9 cellular contexts compared by ENCODE assay signal in genomic region chr5:181190711-181191525, GRCh38. TPM values are rescaled to one million over a fixed set of nuclear protein-coding genes. Genes with fewer than 3 reads are reported as not detected.
DNase-seq lines count a peak whose midpoint lies in the region; ATAC-seq, FAIRE-seq and TF ChIP-seq lines count a peak whose summit lies in the region.
"Had no signal": no experiment of that assay in that cellular context is flagged by ENCODE, and none has a peak within 500 bp of the region (broad histone marks: within the 10 kb centered on the region; RNA-seq: fewer than 3 reads in every experiment).

No MANE protein-coding gene starts in this region.

- H3K36me3 ChIP-seq in DND-41 (ENCODE audit: insufficient read depth, low read length): no peaks in the 10 kb centered on the region; the same call in 1 of the 2 replicates
- H3K36me3 ChIP-seq in RWPE2 (ENCODE audit: low read depth): 0 out of 2 replicates have a peak, but pooled peaks cover 3% of the 10 kb centered on the region
- H3K36me3 ChIP-seq in bronchial epithelial cell (ENCODE audit: control insufficient read depth, insufficient read depth, low read length): peaks cover 7% of the 10 kb centered on the region
- no peaks in the 10 kb centered on the region for H3K36me3 ChIP-seq in left lung

- peak overlapping the region; percentile 99 for H3K4me3 Mint-ChIP-seq in HFFc6
- H3K4me3 Mint-ChIP-seq in stimulated activated naive CD8-positive, alpha-beta T cell treated with anti-CD3 and anti-CD28 coated beads, Interleukin-15, amount 100 ng/mL, for 72 hours: peak overlapping the region; percentile 96 to 98

- ATAC-seq in DND-41 (ENCODE audit: insufficient read depth, low read depth): peak; percentile 25
- peak; percentile 4; the same call in 2 of the 3 replicates for ATAC-seq in RWPE2 (ENCODE audit: low read depth)
- ATAC-seq in left lung: peak; percentile 27
- ATAC-seq in stimulated activated naive CD8-positive, alpha-beta T cell treated with anti-CD3 and anti-CD28 coated beads, Interleukin-15, amount 100 ng/mL, for 72 hours: peak; percentile 29

- no peaks in the 10 kb centered on the region for H3K9me3 ChIP-seq in DND-41 (ENCODE audit: insufficient read depth, low read length, severe bottlenecking)
- H3K9me3 ChIP-seq in RWPE2 (ENCODE audit: severe bottlenecking): no peaks in the 10 kb centered on the region
- H3K9me3 ChIP-seq in left lung: no peaks in the 10 kb centered on the region

- TF ChIP-seq CTCF in DND-41 (IDR thresholded peaks at IDR 0.05; ENCODE audit: borderline replicate concordance, extremely low read depth, low read length, poor library complexity, severe bottlenecking): peak; percentile 59
- peak; percentile 63 for TF ChIP-seq CTCF in HFFc6 (IDR thresholded peaks at IDR 0.05)
- TF ChIP-seq CTCF in RWPE2 (IDR thresholded peaks at IDR 0.05; ENCODE audit: poor library complexity, severe bottlenecking): peak; percentile 64
- TF ChIP-seq CTCF in bronchial epithelial cell (IDR thresholded peaks at IDR 0.05; ENCODE audit: insufficient read depth, low read length, severe bottlenecking): no peak
- no peak for TF ChIP-seq CTCF in left lung (IDR thresholded peaks at IDR 0.05)

- peak overlapping the region; percentile 94 for H2AFZ ChIP-seq in DND-41 (ENCODE audit: low read depth, low read length)

- peaks cover 19% of the 10 kb centered on the region for H3K27me3 Mint-ChIP-seq in HFFc6 (ENCODE audit: insufficient read depth)
- no peaks in the 10 kb centered on the region for H3K27me3 Mint-ChIP-seq in stimulated activated naive CD8-positive, alpha-beta T cell treated with anti-CD3 and anti-CD28 coated beads, Interleukin-15, amount 100 ng/mL, for 72 hours

- H3K27ac ChIP-seq in DND-41 (ENCODE audit: low read length) (peak overlapping the region; percentile 90), RWPE2 (ENCODE audit: poor library complexity, severe bottlenecking) (peak overlapping the region; percentile 66), left lung (peak overlapping the region; percentile 91 to 94)

- no peaks in the 10 kb centered on the region for H3K36me3 Mint-ChIP-seq in HFFc6 (ENCODE audit: low read depth)

- intact Hi-C loops in left lung (cut with DNase I): no loop called here

- H3K4me2 ChIP-seq in DND-41 (ENCODE audit: insufficient read depth, low read length): peak overlapping the region; percentile 100

- peaks cover 37% of the 10 kb centered on the region for H3K4me1 Mint-ChIP-seq in HFFc6 (ENCODE audit: low read depth)
- peaks cover 59% of the 10 kb centered on the region for H3K4me1 Mint-ChIP-seq in stimulated activated naive CD8-positive, alpha-beta T cell treated with anti-CD3 and anti-CD28 coated beads, Interleukin-15, amount 100 ng/mL, for 72 hours

- H3K27me3 ChIP-seq in DND-41 (ENCODE audit: insufficient read depth, low read length, poor library complexity) (no peaks in the 10 kb centered on the region), RWPE2 (ENCODE audit: insufficient read depth, poor library complexity, severe bottlenecking) (no peaks in the 10 kb centered on the region), bronchial epithelial cell (ENCODE audit: control insufficient read depth, insufficient read depth, low read length) (no peaks in the 10 kb centered on the region), left lung (no peaks in the 10 kb centered on the region)

- H3K9me3 Mint-ChIP-seq in HFFc6: peaks cover 5% of the 10 kb centered on the region
- H3K9me3 Mint-ChIP-seq in stimulated activated naive CD8-positive, alpha-beta T cell treated with anti-CD3 and anti-CD28 coated beads, Interleukin-15, amount 100 ng/mL, for 72 hours: no peaks in the 10 kb centered on the region

- H3K4me3 ChIP-seq in DND-41 (ENCODE audit: low read depth in 1 of 2, low read length in 2 of 2) (peak overlapping the region; percentile 81 to 92), RWPE2 (ENCODE audit: severe bottlenecking) (peak overlapping the region; percentile 68), bronchial epithelial cell (ENCODE audit: low read depth, low read length) (peak overlapping the region; percentile 81), left lung (peak overlapping the region; percentile 61 to 85)

- DNase-seq in DND-41 (peak; percentile 48), HFFc6 (no peak), RWPE2 (ENCODE audit: low spot score) (no peak), bronchial epithelial cell (ENCODE audit: low read depth) (no peak), left lung (peak; percentile 49 to 88), medulla oblongata (ENCODE audit: extremely low spot score) (no peak), NCI-H446 (lab: John Stamatoyannopoulos, UW) (no peak)
- DNase-seq in stimulated activated naive CD8-positive, alpha-beta T cell treated with anti-CD3 and anti-CD28 coated beads, Interleukin-15, amount 100 ng/mL, for 72 hours: peak; percentile 64 to 68

- H3K9ac ChIP-seq in DND-41 (ENCODE audit: low read depth, low read length): peak overlapping the region; percentile 85

- peaks cover 9% of the 10 kb centered on the region for H3K79me2 ChIP-seq in DND-41 (ENCODE audit: insufficient read depth, low read length)

- H4K20me1 ChIP-seq in DND-41 (ENCODE audit: insufficient read depth, low read length): no peaks in the 10 kb centered on the region

- H3K27ac Mint-ChIP-seq in HFFc6: peak overlapping the region; percentile 94
- H3K27ac Mint-ChIP-seq in stimulated activated naive CD8-positive, alpha-beta T cell treated with anti-CD3 and anti-CD28 coated beads, Interleukin-15, amount 100 ng/mL, for 72 hours: peak overlapping the region; percentile 98 to 100

- FAIRE-seq in bronchial epithelial cell (lab: Jason Lieb, UNC): no peak

- H3K4me1 ChIP-seq in DND-41 (ENCODE audit: insufficient read depth, low read length): peaks cover 42% of the 10 kb centered on the region
- peaks cover 12% of the 10 kb centered on the region for H3K4me1 ChIP-seq in RWPE2 (ENCODE audit: insufficient read depth, poor library complexity, severe bottlenecking)
- H3K4me1 ChIP-seq in left lung: peaks cover 5 to 37% of the 10 kb centered on the region in 2 donors

RNA-seq across cellular contexts. Expression of gene TRIM7, which starts 14.1 kb away (rescaled TPM):
- 1 to 10 TPM; 2.8 to 7.5 (median 5.3) TPM for total RNA-seq in HFFc6 (2021; fragmentation: NEBNext Ultra II Directional; extraction: Animal tissue kit (Norgen Biotek cat#: 25700))
- total RNA-seq in bronchial epithelial cell (20.8 and 35.7 TPM in 2 replicates), left lung (1 to 10 TPM; 4.3 to 5.7 TPM)

RNA-seq across cellular contexts. Expression of gene TRIM41, which starts 32.2 kb away (rescaled TPM):
- total RNA-seq in HFFc6 (2021; fragmentation: NEBNext Ultra II Directional; extraction: Animal tissue kit (Norgen Biotek cat#: 25700)): 10 to 100 TPM; 20.3 to 24.0 (median 22.5) TPM
- total RNA-seq in bronchial epithelial cell (10.3 and 26.0 TPM in 2 replicates), left lung (10 to 100 TPM; 24.2 to 24.5 TPM)

RNA-seq across cellular contexts. Expression of gene OR2V2, which starts 43.5 kb away (rescaled TPM):
- not detected for total RNA-seq in HFFc6 (2021; fragmentation: NEBNext Ultra II Directional; extraction: Animal tissue kit (Norgen Biotek cat#: 25700))
- total RNA-seq in bronchial epithelial cell (not detected in 2 replicates), left lung (not detected)
- total RNA-seq: T-helper 1 cell treated with Interleukin-12 subunit alpha and Interleukin-12 subunit beta and Interleukin-4 antibody, amounts not matched to agents 30 ng/mL and 1 ng/mL, for 36 hours had no signal

RNA-seq across cellular contexts. Expression of gene RACK1, which starts 52.8 kb away (rescaled TPM):
- total RNA-seq in HFFc6 (2021; fragmentation: NEBNext Ultra II Directional; extraction: Animal tissue kit (Norgen Biotek cat#: 25700)): 1,000 to 10,000 TPM; 1,737 to 2,012 (median 1,885) TPM
- 5,806 and 7,283 TPM in 2 replicates for total RNA-seq in bronchial epithelial cell
- total RNA-seq in left lung: 1,000 to 10,000 TPM; 1,244 to 1,308 TPM

RNA-seq across cellular contexts. Expression of gene OR2V1, which starts 59.9 kb away (rescaled TPM):
- not detected for total RNA-seq in HFFc6 (2021; fragmentation: NEBNext Ultra II Directional; extraction: Animal tissue kit (Norgen Biotek cat#: 25700))
- total RNA-seq in bronchial epithelial cell (not detected in 2 replicates), left lung (not detected)
- total RNA-seq: T-helper 1 cell treated with Interleukin-12 subunit alpha and Interleukin-12 subunit beta and Interleukin-4 antibody, amounts not matched to agents 30 ng/mL and 1 ng/mL, for 36 hours had no signal

Comparison
In these comparisons a context has a peak if more than half of its experiments do, and no peak if none do; other contexts are left out.
1. DNase-seq: peak in DND-41 (single experiment), left lung (2 of 2) and stimulated activated naive CD8-positive, alpha-beta T cell treated with anti-CD3 and anti-CD28 coated beads, Interleukin-15, amount 100 ng/mL, for 72 hours (2 of 2); none in HFFc6 (single experiment), RWPE2 (single experiment), bronchial epithelial cell (single experiment), medulla oblongata (single experiment) and NCI-H446 (0 of 2).
2. CTCF ChIP-seq: peak in DND-41 (single experiment), HFFc6 (single experiment) and RWPE2 (single experiment); none in bronchial epithelial cell (single experiment) and left lung (0 of 2).
3. Peak in every context shown above with its lines, with median percentiles within 50 percentile points of each other: ATAC-seq, H3K27ac ChIP-seq and H3K4me3 ChIP-seq.